Comparison of ENCODE assay signal across 15 cellular contexts in the genomic region with DNA sequence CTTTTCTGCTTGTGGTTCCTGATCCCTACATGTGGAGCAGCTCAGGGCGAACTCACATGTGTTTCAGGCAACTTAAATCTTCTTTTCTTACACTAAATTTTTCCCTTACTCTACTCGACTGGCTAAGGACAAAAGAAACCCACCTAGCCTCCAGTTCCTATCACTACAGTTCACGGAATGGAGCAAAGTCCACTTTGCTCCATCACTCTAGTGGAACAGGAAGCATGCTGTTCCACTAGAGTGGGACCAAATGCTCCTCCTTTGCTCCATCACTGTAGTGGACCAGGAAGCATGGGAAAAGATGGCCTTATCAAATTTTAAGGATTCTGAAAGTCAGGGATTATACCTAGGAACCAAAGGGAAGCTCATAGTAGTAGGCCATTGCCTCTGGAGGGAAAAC. TPM values are rescaled to one million over a fixed set of nuclear protein-coding genes. Genes with fewer than 3 reads are reported as not detected.
A peak's percentile ranks its signal among the peaks of the same experiment; 100 is the strongest.
DNase-seq lines count a peak whose midpoint lies in the region; ATAC-seq lines count a peak whose summit lies in the region.
"Had no signal": no experiment of that assay in that cellular context is flagged by ENCODE, and none has a peak within 500 bp of the region (broad histone marks: within the 10 kb centered on the region; RNA-seq: fewer than 3 reads in every experiment).

No MANE protein-coding gene starts in this region.

- H3K27ac Mint-ChIP-seq in activated CD4-positive, alpha-beta T cell treated with anti-CD3 and anti-CD28 coated beads for 36 hours, result peak overlapping the region; percentile 7
- peak overlapping the region; percentile 78 for H3K27ac Mint-ChIP-seq in activated naive CD8-positive, alpha-beta T cell
- H3K27ac Mint-ChIP-seq in activated naive CD8-positive, alpha-beta T cell treated with anti-CD3 and anti-CD28 coated beads, Interleukin-2, amount 50 U/mL, for 24 hours, result no peak overlapping the region
- peak overlapping the region; percentile 34 for H3K27ac Mint-ChIP-seq in activated T-helper 17 cell treated with anti-CD3 and anti-CD28 coated beads, Interleukin-2, amount 50 U/mL, for 72 hours
- H3K27ac Mint-ChIP-seq in naive thymus-derived CD8-positive, alpha-beta T cell, result peak overlapping the region in 7 of 10 donors; percentile 15 to 79 (median 66)

- H3K4me3 Mint-ChIP-seq in activated CD4-positive, alpha-beta T cell treated with anti-CD3 and anti-CD28 coated beads for 36 hours, result no peak overlapping the region
- no peak overlapping the region for H3K4me3 Mint-ChIP-seq in activated naive CD8-positive, alpha-beta T cell
- H3K4me3 Mint-ChIP-seq in activated naive CD8-positive, alpha-beta T cell treated with anti-CD3 and anti-CD28 coated beads, Interleukin-2, amount 50 U/mL, for 24 hours, result no peak overlapping the region
- peak overlapping the region; percentile 8 for H3K4me3 Mint-ChIP-seq in activated T-helper 17 cell treated with anti-CD3 and anti-CD28 coated beads, Interleukin-2, amount 50 U/mL, for 72 hours
- H3K4me3 Mint-ChIP-seq in naive thymus-derived CD8-positive, alpha-beta T cell, result peak overlapping the region in 5 of 10 donors; percentile 12 to 55 (median 32)

- peaks cover 45% of the 10 kb centered on the region for H3K36me3 Mint-ChIP-seq in activated CD4-positive, alpha-beta T cell treated with anti-CD3 and anti-CD28 coated beads for 36 hours (ENCODE audit: low read depth)
- peaks cover 47% of the 10 kb centered on the region for H3K36me3 Mint-ChIP-seq in activated naive CD8-positive, alpha-beta T cell
- H3K36me3 Mint-ChIP-seq in activated naive CD8-positive, alpha-beta T cell treated with anti-CD3 and anti-CD28 coated beads, Interleukin-2, amount 50 U/mL, for 24 hours (ENCODE audit: low read depth), result peaks cover 67% of the 10 kb centered on the region
- peaks cover 10% of the 10 kb centered on the region for H3K36me3 Mint-ChIP-seq in activated T-helper 17 cell treated with anti-CD3 and anti-CD28 coated beads, Interleukin-2, amount 50 U/mL, for 72 hours (ENCODE audit: low read depth)
- peaks cover 27 to 74% (median 69%) of the 10 kb centered on the region in 3 donors for H3K36me3 Mint-ChIP-seq in naive thymus-derived CD8-positive, alpha-beta T cell

- peaks cover 40% of the 10 kb centered on the region for H3K4me1 Mint-ChIP-seq in activated CD4-positive, alpha-beta T cell treated with anti-CD3 and anti-CD28 coated beads for 36 hours
- peaks cover 71% of the 10 kb centered on the region for H3K4me1 Mint-ChIP-seq in activated naive CD8-positive, alpha-beta T cell (ENCODE audit: low read depth)
- peaks cover 47% of the 10 kb centered on the region for H3K4me1 Mint-ChIP-seq in activated naive CD8-positive, alpha-beta T cell treated with anti-CD3 and anti-CD28 coated beads, Interleukin-2, amount 50 U/mL, for 24 hours
- peaks cover 15% of the 10 kb centered on the region for H3K4me1 Mint-ChIP-seq in activated T-helper 17 cell treated with anti-CD3 and anti-CD28 coated beads, Interleukin-2, amount 50 U/mL, for 72 hours
- H3K4me1 Mint-ChIP-seq in naive thymus-derived CD8-positive, alpha-beta T cell, result peaks cover 18 to 74% (median 45%) of the 10 kb centered on the region in 4 donors

- no peak for DNase-seq in activated CD4-positive, alpha-beta T cell treated with anti-CD3 and anti-CD28 coated beads for 36 hours
- DNase-seq in activated CD4-positive, alpha-beta T cell treated with anti-CD3 and anti-CD28 coated beads for 48 hours, result no peak
- DNase-seq in activated naive CD8-positive, alpha-beta T cell treated with anti-CD3 and anti-CD28 coated beads, Interleukin-2, amount 50 U/mL, for 24 hours, result no peak
- DNase-seq in naive thymus-derived CD8-positive, alpha-beta T cell, result no peak
- no peak for DNase-seq in GOT3 (lab: John Stamatoyannopoulos, UW)
- DNase-seq: 8988T, AML-193, DMS153, GF-D8, GM23248, H7 had no signal

- POLR2A ChIA-PET in activated CD4-positive, alpha-beta T cell treated with anti-CD3 and anti-CD28 coated beads for 36 hours (lab: Charles Lee), result no interaction called here
- POLR2A ChIA-PET in naive thymus-derived CD8-positive, alpha-beta T cell (lab: Charles Lee), result interaction anchor here (0.6 kb wide), 2 partner anchors 35 to 39 kb away, joined by 3 to 7 read pairs; no protein-coding TSS in a partner anchor

- no peak for ATAC-seq in activated CD4-positive, alpha-beta T cell treated with anti-CD3 and anti-CD28 coated beads for 36 hours
- no peak for ATAC-seq in activated naive CD8-positive, alpha-beta T cell treated with anti-CD3 and anti-CD28 coated beads, Interleukin-2, amount 50 U/mL, for 24 hours
- no peak for ATAC-seq in activated T-helper 17 cell treated with anti-CD3 and anti-CD28 coated beads, Interleukin-2, amount 50 U/mL, for 72 hours (replicated peaks)
- ATAC-seq in naive thymus-derived CD8-positive, alpha-beta T cell, result no peak
- no peak for ATAC-seq in HG03175 (IDR thresholded peaks at IDR 0.05; ENCODE audit: unreplicated experiment)

- H3K9me3 Mint-ChIP-seq in activated CD4-positive, alpha-beta T cell treated with anti-CD3 and anti-CD28 coated beads for 36 hours (ENCODE audit: low read depth), result peaks cover 18% of the 10 kb centered on the region
- peaks cover 13% of the 10 kb centered on the region for H3K9me3 Mint-ChIP-seq in activated naive CD8-positive, alpha-beta T cell (ENCODE audit: low read depth)
- H3K9me3 Mint-ChIP-seq in activated naive CD8-positive, alpha-beta T cell treated with anti-CD3 and anti-CD28 coated beads, Interleukin-2, amount 50 U/mL, for 24 hours, result peaks cover 27% of the 10 kb centered on the region
- H3K9me3 Mint-ChIP-seq in activated T-helper 17 cell treated with anti-CD3 and anti-CD28 coated beads, Interleukin-2, amount 50 U/mL, for 72 hours, result peaks cover 6% of the 10 kb centered on the region
- peaks cover 0 to 46% (median 20%) of the 10 kb centered on the region in 9 donors for H3K9me3 Mint-ChIP-seq in naive thymus-derived CD8-positive, alpha-beta T cell

- intact Hi-C loops in activated CD4-positive, alpha-beta T cell treated with anti-CD3 and anti-CD28 coated beads for 36 hours (cut with DNase I, micrococcal nuclease), result no loop called here

- CTCF ChIA-PET in activated CD4-positive, alpha-beta T cell treated with anti-CD3 and anti-CD28 coated beads for 36 hours (lab: Charles Lee), result interaction anchor here (1.0 kb wide), 1 partner anchor 150 kb away, joined by 3 read pairs; no protein-coding TSS in a partner anchor

- H3K27me3 Mint-ChIP-seq in activated CD4-positive, alpha-beta T cell treated with anti-CD3 and anti-CD28 coated beads for 36 hours, result no peaks in the 10 kb centered on the region
- H3K27me3 Mint-ChIP-seq in activated naive CD8-positive, alpha-beta T cell, result no peaks in the 10 kb centered on the region
- no peaks in the 10 kb centered on the region for H3K27me3 Mint-ChIP-seq in activated naive CD8-positive, alpha-beta T cell treated with anti-CD3 and anti-CD28 coated beads, Interleukin-2, amount 50 U/mL, for 24 hours
- no peaks in the 10 kb centered on the region for H3K27me3 Mint-ChIP-seq in activated T-helper 17 cell treated with anti-CD3 and anti-CD28 coated beads, Interleukin-2, amount 50 U/mL, for 72 hours
- no peaks in the 10 kb centered on the region for H3K27me3 Mint-ChIP-seq in naive thymus-derived CD8-positive, alpha-beta T cell

RNA-seq across cellular contexts. Expression of a gene that starts 36.1 kb away (rescaled TPM):
- total RNA-seq in activated CD4-positive, alpha-beta T cell treated with anti-CD3 and anti-CD28 coated beads for 36 hours, result 10 to 100 TPM; 24.7 to 25.8 TPM
- 10 to 100 TPM; 23.0 to 25.5 TPM for total RNA-seq in activated T-helper 17 cell treated with anti-CD3 and anti-CD28 coated beads, Interleukin-2, amount 50 U/mL, for 72 hours
- 100 to 1,000 TPM; 228 to 240 TPM for total RNA-seq in naive thymus-derived CD8-positive, alpha-beta T cell
- polyA plus RNA-seq in naive thymus-derived CD8-positive, alpha-beta T cell, result 100 to 1,000 TPM in 1 of 3 donors, 10 to 100 TPM in 2; 59.2 to 127 (median 74.8) TPM
- total RNA-seq: GM23248, HT1080 had no signal
- polyA plus RNA-seq: GM23248 had no signal

Comparison
In these comparisons a context has a peak if more than half of its experiments do, and no peak if none do; other contexts are left out.
1. RNA of a gene that starts 36.1 kb away (total RNA-seq): 228 to 240 TPM in naive thymus-derived CD8-positive, alpha-beta T cell; 24.7 to 25.8 TPM in activated CD4-positive, alpha-beta T cell treated with anti-CD3 and anti-CD28 coated beads for 36 hours and 23.0 to 25.5 TPM in activated T-helper 17 cell treated with anti-CD3 and anti-CD28 coated beads, Interleukin-2, amount 50 U/mL, for 72 hours; every median in the first group is over 4 times any median in the second.